Comparison of ENCODE assay signal across 1 cellular context in genomic region chr12:202081-202731, GRCh38.
TF ChIP-seq lines count a peak whose summit lies in the region.

No MANE protein-coding gene starts in this region.

TF ChIP-seq in GM23338, 12 proteins besides CTCF, POLR2A, EP300 and RAD21 (continued from another document):
- TF ChIP-seq ZNF462 (CRISPR knock-in tag; IDR thresholded peaks at IDR 0.05) = no peak
